Comparison of ENCODE assay signal across 9 cellular contexts in genomic region chr3:44104668-44105321, GRCh38.
DNase-seq lines count a peak whose midpoint lies in the region; ATAC-seq and TF ChIP-seq lines count a peak whose summit lies in the region.
"Had no signal": no experiment of that assay in that cellular context is flagged by ENCODE, and none has a peak within 500 bp of the region (broad histone marks: within the 10 kb centered on the region; RNA-seq: fewer than 3 reads in every experiment).

No MANE protein-coding gene starts in this region.

- H3K9me3 ChIP-seq in stomach (no peaks in the 10 kb centered on the region), SJCRH30 (replicated peaks) (no peaks in the 10 kb centered on the region), Peyer's patch (no peaks in the 10 kb centered on the region)
- H3K9me3 ChIP-seq: thoracic aorta had no signal

- H3K27ac ChIP-seq in stomach (no peak overlapping the region), SJCRH30 (no peak overlapping the region), Peyer's patch (no peak overlapping the region)
- H3K27ac ChIP-seq: thoracic aorta had no signal

- 58 to 70% (median 64%) methylated on average over 4 of the region's 4 CpGs for WGBS in stomach, 5 donors

- H3K36me3 Mint-ChIP-seq in activated T-cell treated with anti-CD3 and anti-CD28 coated beads, Interleukin-2, amount 50 U/mL, for 72 hours (ENCODE audit: insufficient read depth in 2 of 2), result no peaks in the 10 kb centered on the region

- ATAC-seq in GM21526 (IDR thresholded peaks at IDR 0.05; ENCODE audit: low FRiP score, unreplicated experiment), result peak; percentile 88
- ATAC-seq in activated T-cell treated with anti-CD3 and anti-CD28 coated beads, Interleukin-2, amount 50 U/mL, for 72 hours (replicated peaks in 1 of 2), result peak; percentile 100

- no peak for TF ChIP-seq EP300 in stomach (IDR thresholded peaks at IDR 0.05)

- H3K27me3 ChIP-seq in stomach (peaks cover 0 to 47% (median 0%) of the 10 kb centered on the region in 3 donors), SJCRH30 (no peaks in the 10 kb centered on the region), Peyer's patch (no peaks in the 10 kb centered on the region)

- H3K4me3 Mint-ChIP-seq in activated T-cell treated with anti-CD3 and anti-CD28 coated beads, Interleukin-2, amount 50 U/mL, for 72 hours, result peak overlapping the region in 1 of 2 donors; percentile 47

- intact Hi-C loops in stomach (cut with DNase I; ENCODE audit: low total_unique reads), result no loop called here

- TF ChIP-seq POLR2A in stomach (IDR thresholded peaks at IDR 0.05) (no peak), Peyer's patch (IDR thresholded peaks at IDR 0.05) (no peak)

- no peaks in the 10 kb centered on the region for H3K9me3 Mint-ChIP-seq in activated T-cell treated with anti-CD3 and anti-CD28 coated beads, Interleukin-2, amount 50 U/mL, for 72 hours

- peaks cover 69% of the 10 kb centered on the region for H3K27me3 Mint-ChIP-seq in activated T-cell treated with anti-CD3 and anti-CD28 coated beads, Interleukin-2, amount 50 U/mL, for 72 hours (ENCODE audit: low read depth)

- H3K36me3 ChIP-seq in stomach (no peaks in the 10 kb centered on the region), SJCRH30 (no peaks in the 10 kb centered on the region), Peyer's patch (no peaks in the 10 kb centered on the region)
- H3K36me3 ChIP-seq: thoracic aorta had no signal

- DNase-seq in EL (peak; percentile 60), HK-2 (ENCODE audit: unreplicated experiment) (peak; percentile 41), mucosa of gallbladder (ENCODE audit: low spot score) (peak; percentile 54), stomach (no peak), SJCRH30 (no peak), Peyer's patch (no peak)
- peak; percentile 65 to 77 for DNase-seq in activated T-cell treated with anti-CD3 and anti-CD28 coated beads, Interleukin-2, amount 50 U/mL, for 72 hours

- H3K4me3 ChIP-seq in stomach, result no peak overlapping the region
- no peak overlapping the region for H3K4me3 ChIP-seq in SJCRH30
- no peak overlapping the region for H3K4me3 ChIP-seq in Peyer's patch
- H3K4me3 ChIP-seq: thoracic aorta had no signal

- H3K4me1 ChIP-seq in stomach, result no peaks in the 10 kb centered on the region
- H3K4me1 ChIP-seq in SJCRH30, result no peaks in the 10 kb centered on the region
- no peaks in the 10 kb centered on the region for H3K4me1 ChIP-seq in Peyer's patch

- peaks cover 14% of the 10 kb centered on the region for H3K4me1 Mint-ChIP-seq in activated T-cell treated with anti-CD3 and anti-CD28 coated beads, Interleukin-2, amount 50 U/mL, for 72 hours (ENCODE audit: low read depth)

- peak overlapping the region; percentile 7 for H3K27ac Mint-ChIP-seq in activated T-cell treated with anti-CD3 and anti-CD28 coated beads, Interleukin-2, amount 50 U/mL, for 72 hours

- no peak for TF ChIP-seq CTCF in stomach (IDR thresholded peaks at IDR 0.05)
- TF ChIP-seq CTCF in Peyer's patch (IDR thresholded peaks at IDR 0.05), result no peak

Comparison
In these comparisons a context has a peak if more than half of its experiments do, and no peak if none do; other contexts are left out.
1. DNase-seq: peak in EL (single experiment), HK-2 (single experiment), activated T-cell treated with anti-CD3 and anti-CD28 coated beads, Interleukin-2, amount 50 U/mL, for 72 hours (2 of 2) and mucosa of gallbladder (single experiment); none in stomach (single experiment), SJCRH30 (0 of 2) and Peyer's patch (0 of 3).